Comparison of ENCODE assay signal across 8 cellular contexts in the genomic region with DNA sequence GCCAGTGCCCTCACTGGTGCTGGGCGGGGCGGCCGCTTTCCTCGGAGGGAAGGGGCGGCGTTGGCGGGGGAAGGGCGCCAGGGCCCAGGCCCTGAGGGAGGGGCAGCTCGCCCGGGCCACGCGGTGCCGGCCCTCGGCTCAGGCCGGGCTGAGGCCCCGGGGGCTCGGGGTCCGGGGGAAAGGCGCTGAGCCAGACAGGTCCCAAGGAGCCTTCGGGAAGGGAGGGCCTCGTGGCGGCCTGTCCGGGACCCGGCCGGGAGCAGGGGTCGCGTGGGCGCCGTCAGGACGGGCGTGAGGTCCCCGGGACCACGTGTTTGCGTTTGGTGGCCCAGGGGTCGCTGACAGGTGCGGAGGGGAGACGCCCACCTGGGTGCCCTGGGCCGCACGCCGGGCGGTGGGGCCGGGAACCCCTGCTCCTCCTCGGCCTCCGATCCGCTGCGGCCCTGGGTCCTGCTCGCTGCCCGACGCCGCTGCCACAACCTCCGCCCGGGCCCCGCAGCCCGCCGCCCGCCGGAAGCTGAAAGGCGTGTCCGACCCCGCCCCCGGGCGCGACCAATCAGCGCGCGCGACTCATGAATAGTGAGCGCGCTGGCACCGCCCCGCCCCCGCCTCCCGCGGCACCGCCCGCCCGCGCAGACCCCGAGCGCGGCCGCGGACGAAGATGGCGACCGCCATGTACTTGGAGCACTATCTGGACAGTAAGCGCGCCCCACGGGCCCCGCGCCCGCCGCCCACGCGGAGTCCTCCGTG. TPM values are rescaled to one million over a fixed set of nuclear protein-coding genes. Genes with fewer than 3 reads are reported as not detected.
DNase-seq lines count a peak whose midpoint lies in the region; ATAC-seq, FAIRE-seq and TF ChIP-seq lines count a peak whose summit lies in the region.

Gene ING5, plus strand, starts transcription at position 635 of the 750 bp plus-strand sequence. Its CDS starts 27 bp downstream, at position 662.

- no peak within 1 kb of the TSS for H2BK20ac ChIP-seq in H1 (ENCODE audit: low read length)

- WGBS in H1 (ENCODE audit: extremely low coverage in 1 of 2, insufficient coverage in 1 of 2, insufficient read length in 1 of 2, insufficient replicate concordance in 2 of 2, low coverage in 1 of 2, low lambda C conversion rate in 2 of 2, missing lambda C conversion rate in 1 of 2), 2 experiments, result 2% methylated on average over 10 of the region's 96 CpGs; no CpG with 5 or more reads in 1 of the 2 experiments
- WGBS in mesendoderm (ENCODE audit: extremely low coverage, insufficient coverage, low lambda C conversion rate), result no CpG with 5 or more reads among the region's 96 CpGs

- ATAC-seq in GM21367 (IDR thresholded peaks at IDR 0.05; ENCODE audit: unreplicated experiment), result peak; percentile 52

- TF ChIP-seq POLR2A in H1 (IDR thresholded peaks at IDR 0.05; ENCODE audit: control extremely low read depth in 1 of 2, low read depth in 2 of 2, low read length in 2 of 2), result peak; percentile 92 to 97

- H3K79me1 ChIP-seq in H1 (ENCODE audit: low read depth, low read length), result peaks cover 5% of the 10 kb centered on the region; the same call in 1 of the 2 replicates
- peaks cover 13% of the 10 kb centered on the region for H3K79me1 ChIP-seq in mesendoderm (ENCODE audit: low read length)

- H3K4me1 ChIP-seq in NT2/D1 (ENCODE audit: insufficient read depth, insufficient read length), result peaks cover 11% of the 10 kb centered on the region
- peaks cover 0 to 5% (median 3%) of the 10 kb centered on the region in 4 experiments; a peak in 4 of 7 replicates for H3K4me1 ChIP-seq in H1 (replicated peaks in 1 of 4; ENCODE audit: control insufficient read depth in 3 of 4, insufficient read depth in 4 of 4, low read length in 3 of 4)
- H3K4me1 ChIP-seq in mesendoderm (ENCODE audit: control insufficient read depth, low read depth, low read length), result peaks cover 4% of the 10 kb centered on the region

- no peak within 1 kb of the TSS for H2AFZ ChIP-seq in H1 (ENCODE audit: low read length)

- H3K27me3 ChIP-seq in NT2/D1 (ENCODE audit: insufficient read depth, insufficient read length), result no peaks in the 10 kb centered on the region
- H3K27me3 ChIP-seq in H1 (replicated peaks in 1 of 4; ENCODE audit: control insufficient read depth in 3 of 4, extremely low read depth in 1 of 4, insufficient read depth in 3 of 4, low read length in 3 of 4), result no peaks in the 10 kb centered on the region
- no peaks in the 10 kb centered on the region for H3K27me3 ChIP-seq in mesendoderm (ENCODE audit: insufficient read depth, low read length, poor library complexity)

- peak; percentile 77 for DNase-seq in COLO829 (ENCODE audit: low spot score)
- DNase-seq in HT1080 (ENCODE audit: low read depth), result peak; percentile 86
- peak; percentile 90 for DNase-seq in NT2/D1 (ENCODE audit: low read depth, low spot score)
- DNase-seq in activated CD8-positive, alpha-beta memory T cell treated with anti-CD3 and anti-CD28 coated beads for 48 hours (ENCODE audit: low read depth in 2 of 3, low spot score in 2 of 3), result peak; percentile 90 to 97 (median 92)
- DNase-seq in H1 (ENCODE audit: low read depth in 1 of 2, low spot score in 2 of 2), result peak; percentile 73 to 98
- peak; percentile 96 for DNase-seq in mesendoderm
- DNase-seq in stimulated activated CD8-positive, alpha-beta memory T cell treated with anti-CD3 and anti-CD28 coated beads, Interleukin-12 subunit alpha, Interleukin-12 subunit beta, amount 100 ng/mL, for 4 hours (ENCODE audit: low read depth), result peak; percentile 93

- peak within 1 kb of the TSS; percentile 29; the same call in 1 of the 2 replicates for H2AK5ac ChIP-seq in H1 (ENCODE audit: low read depth, low read length)
- peak within 1 kb of the TSS; percentile 78 for H2AK5ac ChIP-seq in mesendoderm (ENCODE audit: low read length)

- TF ChIP-seq EP300 in H1 (IDR thresholded peaks at IDR 0.05; ENCODE audit: borderline replicate concordance in 1 of 2, low read depth in 2 of 2, low read length in 2 of 2), result 0 out of 3 replicates have a peak, but pooled peaks of 1 of the 2 experiments have one; percentile 39

- peak within 1 kb of the TSS; percentile 91 for H4K91ac ChIP-seq in H1 (replicated peaks; ENCODE audit: insufficient read length, low read length)

- H3K14ac ChIP-seq in H1 (ENCODE audit: insufficient read length), result no peak within 1 kb of the TSS

- H3K9ac ChIP-seq in NT2/D1 (ENCODE audit: insufficient read length, low read depth) (peak within 1 kb of the TSS; percentile 100), H1 (replicated peaks in 1 of 4; ENCODE audit: extremely low read depth in 1 of 4, low read depth in 3 of 4, low read length in 3 of 4) (peak within 1 kb of the TSS; percentile 75 to 99 (median 98)), mesendoderm (ENCODE audit: low read length) (peak within 1 kb of the TSS; percentile 97)

- H2BK120ac ChIP-seq in H1 (replicated peaks; ENCODE audit: low read depth, low read length), result peak within 1 kb of the TSS; percentile 64
- no peak within 1 kb of the TSS for H2BK120ac ChIP-seq in mesendoderm (ENCODE audit: low read depth, low read length)

- H3K79me2 ChIP-seq in H1 (ENCODE audit: control insufficient read depth in 1 of 2, insufficient read depth in 2 of 2, low read length in 2 of 2) (peaks cover 5 to 19% of the 10 kb centered on the region in 2 experiments; a peak in 3 of 4 replicates), mesendoderm (ENCODE audit: control insufficient read depth, insufficient read depth, low read length) (peaks cover 15% of the 10 kb centered on the region)

- no peak within 1 kb of the TSS for H2BK15ac ChIP-seq in H1 (ENCODE audit: low read length)
- H2BK15ac ChIP-seq in mesendoderm (replicated peaks; ENCODE audit: low read depth), result no peak within 1 kb of the TSS

- peak within 1 kb of the TSS; percentile 95 for H2BK5ac ChIP-seq in H1 (ENCODE audit: low read depth, low read length)
- peak within 1 kb of the TSS; percentile 80 for H2BK5ac ChIP-seq in mesendoderm (ENCODE audit: low read length)

- no peak; a peak in 1 of 4 replicates for TF ChIP-seq RAD21 in H1 (IDR thresholded peaks at IDR 0.05 in 1 of 2, conservative IDR thresholded peaks at IDR 0.05 in 1 of 2; ENCODE audit: low read depth in 2 of 2, low read length in 2 of 2)

- POLR2A ChIA-PET in H1 (lab: Charles Lee; ENCODE audit: partially characterized antibody), result interaction anchor here (0.6 to 11.2 kb wide), 39 partner anchors 9 to 599 kb away, joined by 3 to 265 read pairs (median 4); partner anchors contain the start of genes ATG4B, D2HGDH, DTYMK and MTERF4

- H4K8ac ChIP-seq in H1 (ENCODE audit: extremely low read depth, insufficient read depth, low read length) (peak within 1 kb of the TSS; percentile 98), mesendoderm (ENCODE audit: low read depth, low read length) (no peak within 1 kb of the TSS)

- CTCF ChIA-PET in H1 (lab: Charles Lee; ENCODE audit: partially characterized antibody), result interaction anchor here (0.6 to 2.6 kb wide), 11 partner anchors 11 to 924 kb away, joined by 3 to 11 read pairs (median 5); partner anchors contain the start of genes D2HGDH and DTYMK

- no peak; a peak in 1 of 4 replicates for TF ChIP-seq CTCF in H1 (IDR thresholded peaks at IDR 0.05; ENCODE audit: control extremely low read depth in 1 of 3, insufficient read depth in 1 of 3, low read depth in 1 of 3, low read length in 3 of 3)

- H4K5ac ChIP-seq in H1 (ENCODE audit: insufficient read length, low read depth, low read length) (peak within 1 kb of the TSS; percentile 61), mesendoderm (ENCODE audit: low read length) (no peak within 1 kb of the TSS)

- H3K23ac ChIP-seq in H1 (ENCODE audit: insufficient read length) (no peak within 1 kb of the TSS), mesendoderm (ENCODE audit: low read length) (peak within 1 kb of the TSS; percentile 80)

- peaks cover 2% of the 10 kb centered on the region; the same call in 1 of the 2 replicates for H3K23me2 ChIP-seq in H1 (ENCODE audit: low read depth, low read length)

- H4K20me1 ChIP-seq in H1 (replicated peaks in 1 of 2; ENCODE audit: control insufficient read depth in 1 of 2, insufficient read depth in 2 of 2, low read length in 2 of 2), result peaks cover 4 to 8% of the 10 kb centered on the region in 2 experiments

- H3K4me2 ChIP-seq in H1 (ENCODE audit: insufficient read depth in 1 of 2, low read depth in 2 of 2, low read length in 2 of 2) (peak within 1 kb of the TSS; percentile 63 to 83), mesendoderm (ENCODE audit: low read length) (peak within 1 kb of the TSS; percentile 72)

- H3K56ac ChIP-seq in H1 (replicated peaks; ENCODE audit: insufficient read length, low read depth, low read length) (peak within 1 kb of the TSS; percentile 69), mesendoderm (ENCODE audit: low read length) (peak within 1 kb of the TSS; percentile 98)

- peak within 1 kb of the TSS; percentile 32 for H3K18ac ChIP-seq in H1 (ENCODE audit: extremely low read depth, low read length)
- peak within 1 kb of the TSS; percentile 75 for H3K18ac ChIP-seq in mesendoderm (ENCODE audit: low read length)

- peaks cover 29% of the 10 kb centered on the region for H3K36me3 ChIP-seq in NT2/D1 (ENCODE audit: insufficient read depth, insufficient read length, low read length)
- H3K36me3 ChIP-seq in H1 (ENCODE audit: control insufficient read depth in 2 of 4, insufficient read depth in 4 of 4, low read length in 3 of 4), result peaks cover 7 to 16% (median 13%) of the 10 kb centered on the region in 4 experiments
- H3K36me3 ChIP-seq in mesendoderm (ENCODE audit: control insufficient read depth, insufficient read depth, low read length), result peaks cover 8% of the 10 kb centered on the region

- peak within 1 kb of the TSS; percentile 99 for H3K4me3 ChIP-seq in NT2/D1 (ENCODE audit: insufficient read length, low read depth)
- H3K4me3 ChIP-seq in H1 (ENCODE audit: extremely low read depth in 1 of 4, insufficient read depth in 2 of 4, low read depth in 3 of 4, low read length in 4 of 4), result peak within 1 kb of the TSS; percentile 76 to 95 (median 81)
- H3K4me3 ChIP-seq in mesendoderm (ENCODE audit: low read length), result peak within 1 kb of the TSS; percentile 81

- peaks cover 12% of the 10 kb centered on the region for H3K9me3 ChIP-seq in NT2/D1 (ENCODE audit: insufficient read depth, low read length)
- H3K9me3 ChIP-seq in H1 (ENCODE audit: insufficient read depth in 2 of 2, low read depth in 1 of 2, low read length in 1 of 2), result no peaks in the 10 kb centered on the region

- peak within 1 kb of the TSS; percentile 98 for H3K27ac ChIP-seq in H1 (ENCODE audit: low read depth, low read length)
- H3K27ac ChIP-seq in mesendoderm (ENCODE audit: low read depth, low read length), result peak within 1 kb of the TSS; percentile 75

- H2BK12ac ChIP-seq in H1 (ENCODE audit: low read depth, low read length), result no peak within 1 kb of the TSS

- H3K4ac ChIP-seq in H1 (replicated peaks; ENCODE audit: insufficient read length, low read depth, low read length) (peak within 1 kb of the TSS; percentile 96), mesendoderm (ENCODE audit: low read depth, low read length) (peak within 1 kb of the TSS; percentile 84)

- no peak for FAIRE-seq in H1 (lab: Jason Lieb, UNC)

RNA-seq across cellular contexts. Expression of gene ING5, which starts in this region (rescaled TPM):
- 29.7 and 32.2 TPM in 2 replicates for total RNA-seq in HT1080 (2014; rRNA removed; shearing (Covaris generic))
- 21.6 and 26.9 TPM in 2 replicates for polyA plus RNA-seq in HT1080 (2015; cell fraction: cytosol; rRNA removed)
- polyA plus RNA-seq in HT1080 (2015; cell fraction: nucleus; rRNA removed), result 46.0 and 56.7 TPM in 2 replicates
- 47.4 and 49.7 TPM in 2 replicates for total RNA-seq in H1 (2021; fragmentation: NEBNext Ultra II Directional; extraction: Animal tissue kit (Norgen Biotek cat#: 25700))
- 41.5 and 42.5 TPM in 2 replicates for polyA plus RNA-seq in H1 (2011; rRNA removed)
- polyA plus RNA-seq in H1 (2011; cell fraction: cytosol; rRNA removed), result 44.1 TPM
- polyA plus RNA-seq in H1 (2011; cell fraction: nucleus; rRNA removed), result 91.5 TPM
- polyA plus RNA-seq in H1 (2012, experiment 1 of 2), result 33.8 to 49.1 TPM (median 39.8 TPM) in 4 replicates
- polyA plus RNA-seq in H1 (2012, experiment 2 of 2), result 14.9 TPM
- 22.2 TPM for polyA plus RNA-seq in H1 (2013, experiment 1 of 2)
- polyA plus RNA-seq in H1 (2013, experiment 2 of 2), result 20.1 TPM
- polyA minus RNA-seq in H1 (2011; rRNA and poly(A)+ RNA removed), result 52.8 and 60.2 TPM in 2 replicates
- 26.1 TPM for polyA minus RNA-seq in H1 (2011; cell fraction: cytosol; rRNA and poly(A)+ RNA removed)
- 42.9 TPM for polyA minus RNA-seq in H1 (2011; cell fraction: nucleus; rRNA and poly(A)+ RNA removed)
- polyA plus RNA-seq in mesendoderm (2013, experiment 1 of 2), result 27.1 TPM
- 26.3 TPM for polyA plus RNA-seq in mesendoderm (2013, experiment 2 of 2)

Comparison
In these comparisons a context has a peak if more than half of its experiments do, and no peak if none do; other contexts are left out.
1. Peak in every context shown above with its lines: DNase-seq, ATAC-seq, H3K4me3 ChIP-seq and H3K27ac ChIP-seq.